In genomic region chr6:157614026-157614484, GRCh38 we compare ENCODE assay signal across 1 cellular context.
A peak's percentile ranks its signal among the peaks of the same experiment; 100 is the strongest.
TF ChIP-seq lines count a peak whose summit lies in the region.

No MANE protein-coding gene starts in this region.

TF ChIP-seq in HepG2, 621 proteins besides CTCF, POLR2A, EP300 and RAD21 (continued from another document and continues in another):
- TF ChIP-seq ZNF280B (CRISPR knock-in tag; IDR thresholded peaks at IDR 0.05; ENCODE audit: borderline replicate concordance) (no peak), ZNF407 (CRISPR knock-in tag; IDR thresholded peaks at IDR 0.05; ENCODE audit: not compliant biosample characterization) (no peak), ZNF530 (CRISPR knock-in tag; IDR thresholded peaks at IDR 0.05; ENCODE audit: low read depth) (no peak), ZNF260 (CRISPR knock-in tag; IDR thresholded peaks at IDR 0.05; ENCODE audit: borderline replicate concordance, low read depth) (no peak), ZBTB33 (CRISPR knock-in tag; IDR thresholded peaks at IDR 0.05) (no peak), ZNF335 (CRISPR knock-in tag; IDR thresholded peaks at IDR 0.05) (no peak), ZFP82 (CRISPR knock-in tag; IDR thresholded peaks at IDR 0.05; ENCODE audit: borderline replicate concordance) (no peak), ZNF550 (CRISPR knock-in tag; IDR thresholded peaks at IDR 0.05; ENCODE audit: borderline replicate concordance) (no peak), ZNF747 (CRISPR knock-in tag; IDR thresholded peaks at IDR 0.05; ENCODE audit: borderline replicate concordance) (no peak), DBP (CRISPR knock-in tag; IDR thresholded peaks at IDR 0.05; ENCODE audit: not compliant biosample characterization) (no peak), PRPF4 (IDR thresholded peaks at IDR 0.05; ENCODE audit: low read depth, low read length, poor library complexity, severe bottlenecking) (no peak), ZNF383 (CRISPR knock-in tag; IDR thresholded peaks at IDR 0.05; ENCODE audit: borderline replicate concordance) (no peak), ZNF431 (CRISPR knock-in tag; IDR thresholded peaks at IDR 0.05; ENCODE audit: borderline replicate concordance, low read depth) (no peak), HNRNPLL (IDR thresholded peaks at IDR 0.05; ENCODE audit: low read depth, low read length, poor library complexity, severe bottlenecking) (no peak), ZNF790 (CRISPR knock-in tag; IDR thresholded peaks at IDR 0.05; ENCODE audit: borderline replicate concordance) (no peak), RXRA (CRISPR knock-in tag; IDR thresholded peaks at IDR 0.05) (no peak), ISX (CRISPR knock-in tag; conservative IDR thresholded peaks at IDR 0.05) (no peak), ARHGAP35 (CRISPR knock-in tag; IDR thresholded peaks at IDR 0.05; ENCODE audit: borderline replicate concordance) (no peak), ZNF766 (CRISPR knock-in tag; IDR thresholded peaks at IDR 0.05; ENCODE audit: borderline replicate concordance) (no peak), ZSCAN25 (CRISPR knock-in tag; IDR thresholded peaks at IDR 0.05) (no peak), NR2C2 (CRISPR knock-in tag; IDR thresholded peaks at IDR 0.05; ENCODE audit: borderline replicate concordance) (no peak), TAF1 (CRISPR knock-in tag; IDR thresholded peaks at IDR 0.05) (no peak), ZNF503 (CRISPR knock-in tag; IDR thresholded peaks at IDR 0.05) (no peak), ZBTB40 (IDR thresholded peaks at IDR 0.05) (no peak), ZBTB40 (CRISPR knock-in tag; IDR thresholded peaks at IDR 0.05) (no peak; the same call in 1 of the 2 replicates), ZMYM4 (CRISPR knock-in tag; IDR thresholded peaks at IDR 0.05) (no peak), PHF5A (CRISPR knock-in tag; IDR thresholded peaks at IDR 0.05; ENCODE audit: low read depth, unreplicated experiment) (peak; percentile 8), MYNN (CRISPR knock-in tag; IDR thresholded peaks at IDR 0.05; ENCODE audit: low read depth) (no peak), ZNF510 (CRISPR knock-in tag; IDR thresholded peaks at IDR 0.05; ENCODE audit: low read depth) (no peak), ZNF781 (CRISPR knock-in tag; IDR thresholded peaks at IDR 0.05; ENCODE audit: borderline replicate concordance, not compliant biosample characterization) (no peak), KDM5A (IDR thresholded peaks at IDR 0.05; ENCODE audit: borderline replicate concordance, low read length) (0 out of 2 replicates have a peak, but pooled peaks have one; percentile 56)
